Comparison of ENCODE assay signal across 11 cellular contexts in the genomic region with DNA sequence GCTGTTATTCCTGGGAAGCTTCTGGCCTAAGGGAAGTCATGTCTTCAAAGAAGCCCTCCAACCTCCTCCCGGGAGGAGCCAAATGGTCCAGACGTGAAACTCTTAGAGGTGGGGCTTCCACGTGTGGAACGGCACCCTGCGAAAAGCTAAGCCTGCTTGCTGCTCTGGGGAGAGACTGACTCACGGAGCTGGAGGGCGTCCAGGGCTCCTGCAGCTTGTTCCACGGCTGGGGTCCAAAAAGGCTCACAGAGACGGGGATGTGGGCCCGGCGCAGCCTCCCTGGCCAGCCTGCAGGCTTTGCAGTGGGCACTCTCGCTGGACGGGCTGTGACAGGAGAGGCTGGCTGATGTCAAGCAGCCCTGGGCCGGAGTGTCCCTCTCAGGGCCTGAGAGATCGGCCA.
A peak's percentile ranks its signal among the peaks of the same experiment; 100 is the strongest.
DNase-seq lines count a peak whose midpoint lies in the region; ATAC-seq and TF ChIP-seq lines count a peak whose summit lies in the region.
"Had no signal": no experiment of that assay in that cellular context is flagged by ENCODE, and none has a peak within 500 bp of the region (broad histone marks: within the 10 kb centered on the region; RNA-seq: fewer than 3 reads in every experiment).

No MANE protein-coding gene starts in this region.

- TF ChIP-seq CTCF in omental fat pad (IDR thresholded peaks at IDR 0.05): no peak
- TF ChIP-seq CTCF in CD8-positive, alpha-beta T cell (IDR thresholded peaks at IDR 0.05): no peak

- no peaks in the 10 kb centered on the region for H3K27me3 Mint-ChIP-seq in CD8-positive, alpha-beta T cell (ENCODE audit: low read depth)

- H3K9me3 ChIP-seq in CD8-positive, alpha-beta T cell (ENCODE audit: low read length): no peaks in the 10 kb centered on the region
- H3K9me3 ChIP-seq: BE2C had no signal

- no peak overlapping the region for H3K4me3 Mint-ChIP-seq in CD8-positive, alpha-beta T cell

- no peak overlapping the region for H3K27ac ChIP-seq in CD8-positive, alpha-beta T cell (ENCODE audit: low read depth, low read length)

- no peaks in the 10 kb centered on the region for H3K36me3 ChIP-seq in CD8-positive, alpha-beta T cell (ENCODE audit: insufficient read depth, low read length)
- H3K36me3 ChIP-seq: BE2C had no signal

- H3K9me3 Mint-ChIP-seq in CD8-positive, alpha-beta T cell: no peaks in the 10 kb centered on the region
- H3K9me3 Mint-ChIP-seq: immature natural killer cell had no signal

- H3K4me1 Mint-ChIP-seq in CD8-positive, alpha-beta T cell (ENCODE audit: low read depth): peaks cover 2% of the 10 kb centered on the region

- no peaks in the 10 kb centered on the region for H3K27me3 ChIP-seq in CD8-positive, alpha-beta T cell (ENCODE audit: insufficient read depth, low read length)
- H3K27me3 ChIP-seq: BE2C had no signal

- intact Hi-C loops in Right ventricle myocardium superior (cut with DNase I): loop anchor here (10.0 kb wide), 1 partner anchor 112 kb away; no protein-coding TSS in a partner anchor
- intact Hi-C loops in CD8-positive, alpha-beta T cell (cut with DNase I, micrococcal nuclease): no loop called here

- H3K4me3 ChIP-seq in CD8-positive, alpha-beta T cell (ENCODE audit: low read depth, low read length): no peak overlapping the region

- DNase-seq in AG08396 (ENCODE audit: low spot score) (peak; percentile 76), astrocyte of the hippocampus (ENCODE audit: low read depth, low spot score) (peak; percentile 94), Right ventricle myocardium superior (peak; percentile 92), omental fat pad (ENCODE audit: low spot score) (peak; percentile 51), DMS153 (lab: John Stamatoyannopoulos, UW) (no peak), SKM-1 (lab: John Stamatoyannopoulos, UW; ENCODE audit: unreplicated experiment) (no peak)
- no peak for DNase-seq in stimulated activated CD4-positive, alpha-beta T cell treated with anti-CD3 and anti-CD28 coated beads, Interleukin-1b, Interleukin-23, amount 100 ng/mL, for 48 hours
- no peak for DNase-seq in CD8-positive, alpha-beta T cell
- DNase-seq: BE2C, immature natural killer cell, MM.1S had no signal

- no peaks in the 10 kb centered on the region for H3K4me1 ChIP-seq in CD8-positive, alpha-beta T cell (ENCODE audit: insufficient read depth, low read length)
- H3K4me1 ChIP-seq: BE2C had no signal

- CTCF ChIA-PET in CD8-positive, alpha-beta T cell (lab: Charles Lee): interaction anchor here (1.1 to 2.0 kb wide), 4 partner anchors 11 to 17 kb away, joined by 3 to 7 read pairs (median 4); no protein-coding TSS in a partner anchor

- peak; percentile 89 for ATAC-seq in Right ventricle myocardium superior (ENCODE audit: poor library complexity)
- peak; percentile 90 for ATAC-seq in omental fat pad (ENCODE audit: low FRiP score)
- ATAC-seq in CD8-positive, alpha-beta T cell: no peak

- POLR2A ChIA-PET in CD8-positive, alpha-beta T cell (lab: Charles Lee): no interaction called here

- no peak overlapping the region for H3K27ac Mint-ChIP-seq in CD8-positive, alpha-beta T cell

- H3K36me3 Mint-ChIP-seq in CD8-positive, alpha-beta T cell: no peaks in the 10 kb centered on the region

Comparison
In these comparisons a context has a peak if more than half of its experiments do, and no peak if none do; other contexts are left out.
1. DNase-seq: peak in AG08396 (single experiment), astrocyte of the hippocampus (single experiment), Right ventricle myocardium superior (single experiment) and omental fat pad (single experiment); none in stimulated activated CD4-positive, alpha-beta T cell treated with anti-CD3 and anti-CD28 coated beads, Interleukin-1b, Interleukin-23, amount 100 ng/mL, for 48 hours (single experiment), DMS153 (single experiment), CD8-positive, alpha-beta T cell (0 of 7) and SKM-1 (single experiment).